Comparison of ENCODE assay signal across 1 cellular context in the genomic region with DNA sequence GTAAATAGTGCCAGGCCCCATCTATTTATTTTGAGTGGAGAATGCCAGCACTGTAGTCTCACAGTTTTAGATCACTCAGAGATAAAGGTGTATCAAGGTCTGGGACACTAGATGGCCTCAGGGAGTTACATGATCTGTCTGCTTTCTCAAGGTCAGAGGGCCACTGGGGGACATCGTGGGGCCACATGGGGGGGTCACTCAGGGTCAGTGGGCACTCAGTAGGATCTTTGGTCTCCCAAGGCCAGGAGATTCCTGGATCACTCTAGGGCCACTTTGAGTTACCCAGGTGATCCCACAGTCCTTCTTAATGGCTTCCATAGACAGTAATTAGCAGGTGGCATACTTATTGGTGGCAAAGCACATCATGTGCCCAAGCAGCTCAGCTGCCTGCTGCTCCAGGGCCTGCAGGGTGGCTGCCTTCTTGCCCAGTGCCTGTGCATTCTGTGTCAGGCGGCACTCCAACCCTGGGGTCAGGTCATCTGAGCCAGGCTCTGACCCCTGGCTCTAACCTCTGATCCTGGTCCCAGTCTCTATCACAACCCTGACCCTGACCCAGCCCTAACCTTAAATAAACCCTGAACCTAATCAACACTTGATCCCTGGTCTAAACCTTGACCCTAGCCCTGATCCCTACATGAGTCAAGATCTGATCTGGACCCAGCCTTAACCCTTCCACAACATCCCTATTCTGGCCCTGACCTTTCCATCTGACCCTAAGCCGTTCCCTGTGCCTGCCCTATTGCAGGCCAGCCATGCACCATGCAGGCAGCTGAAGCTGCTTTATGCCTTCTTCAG.
TF ChIP-seq lines count a peak whose summit lies in the region.

No MANE protein-coding gene starts in this region.

TF ChIP-seq in HCT116, 20 proteins besides CTCF, POLR2A, EP300 and RAD21:
- TF ChIP-seq JUND (IDR thresholded peaks at IDR 0.05) (no peak), TCF7L2 (IDR thresholded peaks at IDR 0.05; ENCODE audit: borderline replicate concordance, extremely low read depth, insufficient read depth, insufficient read length) (no peak)
